ENCODE assay signal across 31 cellular contexts in the genomic region with DNA sequence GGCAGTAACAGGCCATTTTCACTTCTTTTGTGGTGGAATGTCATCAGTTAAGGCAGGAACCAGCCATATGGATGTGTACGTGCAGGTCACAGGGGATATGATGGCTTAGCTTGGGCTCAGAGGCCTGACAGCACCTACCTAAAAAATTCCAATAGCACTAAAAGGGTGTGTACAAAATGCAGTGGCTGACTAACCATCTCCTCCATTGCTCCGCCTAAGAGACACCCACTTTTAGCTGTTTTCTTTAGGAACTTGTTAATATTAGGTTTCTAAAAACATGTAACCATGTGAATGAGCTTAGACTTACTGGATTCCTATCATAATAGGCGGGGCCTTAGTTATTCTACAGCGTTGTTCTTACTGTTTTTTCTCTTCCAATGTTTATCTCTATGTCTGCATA. TPM values are rescaled to one million over a fixed set of nuclear protein-coding genes. Genes with fewer than 3 reads are reported as not detected.
"Had no signal": no experiment of that assay in that cellular context is flagged by ENCODE, and none has a peak within 500 bp of the region (broad histone marks: within the 10 kb centered on the region; RNA-seq: fewer than 3 reads in every experiment).

No MANE protein-coding gene starts in this region.

- H3K9me3 ChIP-seq: colonic mucosa, esophagus squamous epithelium, heart right ventricle, left lung, prostate gland, right atrium auricular region, stomach, thyroid gland, upper lobe of left lung had no signal

- FAIRE-seq: endothelial cell of umbilical vein, islet of Langerhans, urothelium cell line had no signal

- H3K4me3 ChIP-seq: colonic mucosa, esophagus squamous epithelium, heart right ventricle, left lung, prostate gland, right atrium auricular region, smooth muscle cell, stomach, thyroid gland, upper lobe of left lung had no signal

- H3K4me1 ChIP-seq: colonic mucosa, esophagus squamous epithelium, heart right ventricle, left lung, prostate gland, right atrium auricular region, stomach, thyroid gland, upper lobe of left lung had no signal

- H3K27ac Mint-ChIP-seq: dendritic cell treated with granulocyte-macrophage colony-stimulating factor and Interleukin-4, amounts not matched to agents 40 ng/mL and 50 ng/mL, for 4 days; nephron; stimulated activated effector memory CD8-positive, alpha-beta T cell treated with anti-CD3 and anti-CD28 coated beads, Interleukin-12 subunit alpha, Interleukin-12 subunit beta, amount 100 ng/mL, for 72 hours had no signal

- H3K4me1 Mint-ChIP-seq: nephron had no signal

- ATAC-seq: heart right ventricle; left cardiac atrium; left lung; naive thymus-derived CD4-positive, alpha-beta T cell; sciatic nerve; stimulated activated effector memory CD8-positive, alpha-beta T cell treated with anti-CD3 and anti-CD28 coated beads, Interleukin-12 subunit alpha, Interleukin-12 subunit beta, amount 100 ng/mL, for 72 hours had no signal

- H3K27ac ChIP-seq: colonic mucosa, esophagus squamous epithelium, heart right ventricle, left lung, prostate gland, right atrium auricular region, stomach, thyroid gland, upper lobe of left lung had no signal

- DNase-seq: colonic mucosa; effector CD8-positive, alpha-beta T cell; esophagus squamous epithelium; foreskin melanocyte; glutamatergic neuron; heart right ventricle; hippocampal formation; left cardiac atrium; left lung; mesenchymal stem cell; midbrain; naive thymus-derived CD4-positive, alpha-beta T cell; stimulated activated CD4-positive, alpha-beta T cell treated with anti-CD3 and anti-CD28 coated beads, Interleukin-2, amount 100 ng/mL, for 24 hours; stimulated activated CD4-positive, alpha-beta T cell treated with anti-CD3 and anti-CD28 coated beads, Interleukin-4, amount 100 ng/mL, for 24 hours; stimulated activated naive CD4-positive, alpha-beta T cell treated with Interleukin-2 at 50 U/mL for 16 hours; stomach; thyroid gland; upper lobe of left lung had no signal

- H3K36me3 ChIP-seq: colonic mucosa, esophagus squamous epithelium, heart right ventricle, left lung, prostate gland, right atrium auricular region, stomach, thyroid gland, upper lobe of left lung had no signal

- H3K27me3 ChIP-seq: colonic mucosa, esophagus squamous epithelium, heart right ventricle, left lung, right atrium auricular region, stomach, thyroid gland, upper lobe of left lung had no signal

- H3K4me2 ChIP-seq: smooth muscle cell had no signal

- H3K4me3 Mint-ChIP-seq: dendritic cell treated with granulocyte-macrophage colony-stimulating factor and Interleukin-4, amounts not matched to agents 40 ng/mL and 50 ng/mL, for 4 days; naive thymus-derived CD4-positive, alpha-beta T cell; nephron; stimulated activated effector memory CD8-positive, alpha-beta T cell treated with anti-CD3 and anti-CD28 coated beads, Interleukin-12 subunit alpha, Interleukin-12 subunit beta, amount 100 ng/mL, for 72 hours had no signal

RNA-seq across cellular contexts. Expression of a gene that starts 25.8 kb away (rescaled TPM):
- total RNA-seq: epithelial cell of proximal tubule, esophagus squamous epithelium, lung microvascular endothelial cell, smooth muscle cell, subcutaneous adipose tissue had no signal
- polyA plus RNA-seq: smooth muscle cell had no signal
